Comparison of ENCODE assay signal across 8 cellular contexts in genomic region chr17:46259845-46260661, GRCh38. TPM values are rescaled to one million over a fixed set of nuclear protein-coding genes. Genes with fewer than 3 reads are reported as not detected.
DNase-seq lines count a peak whose midpoint lies in the region; ATAC-seq and TF ChIP-seq lines count a peak whose summit lies in the region.
"Not testable (repeated sequence)": the region's sequence is repeated elsewhere in the genome, so short reads cannot be mapped to it uniquely, and the experiment has no call there.

No MANE protein-coding gene starts in this region.

- not testable (repeated sequence) for H3K27ac ChIP-seq in DND-41 (ENCODE audit: low read length); HUES64 (ENCODE audit: low read depth, low read length); neuronal stem cell (replicated peaks; ENCODE audit: low read length); thyroid gland

- H3K27me3 Mint-ChIP-seq in activated naive CD4-positive, alpha-beta T cell treated with anti-CD3 and anti-CD28 coated beads, Interleukin-2, amount 10 ng/mL, durations not matched to agents 7 days and 5 days = peaks cover 56% of the 10 kb centered on the region
- not testable (repeated sequence) for H3K27me3 Mint-ChIP-seq in endothelial cell (ENCODE audit: unreplicated experiment)
- peaks cover 0 to 16% (median 15%) of the 10 kb centered on the region in 3 donors for H3K27me3 Mint-ChIP-seq in immature natural killer cell (ENCODE audit: low read depth in 3 of 3)

- H2AFZ ChIP-seq in DND-41 (ENCODE audit: low read depth, low read length) = not testable (repeated sequence)
- peak overlapping the region; percentile 91 for H2AFZ ChIP-seq in neuronal stem cell (ENCODE audit: low read length)

- not testable (repeated sequence) for H3K4ac ChIP-seq in neuronal stem cell (ENCODE audit: low read length)

- TF ChIP-seq CTCF in DND-41 (IDR thresholded peaks at IDR 0.05; ENCODE audit: borderline replicate concordance, extremely low read depth, low read length, poor library complexity, severe bottlenecking); endothelial cell (IDR thresholded peaks at IDR 0.05; ENCODE audit: unreplicated experiment): not testable (repeated sequence)
- TF ChIP-seq CTCF in thyroid gland (IDR thresholded peaks at IDR 0.05) = peak in 1 of 6 experiments; percentile 22

- H4K91ac ChIP-seq in neuronal stem cell (ENCODE audit: low read depth, low read length, poor library complexity) = not testable (repeated sequence)

- not testable (repeated sequence) for H2BK120ac ChIP-seq in neuronal stem cell (ENCODE audit: low read depth, low read length)

- H3K9me3 ChIP-seq in DND-41 (ENCODE audit: insufficient read depth, low read length, severe bottlenecking); HUES64 (ENCODE audit: insufficient read depth, low read depth, low read length); neuronal stem cell (replicated peaks in 1 of 2; ENCODE audit: control insufficient read depth in 2 of 2, insufficient read depth in 1 of 2, low read depth in 1 of 2, low read length in 2 of 2); thyroid gland: not testable (repeated sequence)

- H3K79me1 ChIP-seq in neuronal stem cell (ENCODE audit: low read depth, low read length) = not testable (repeated sequence)

- H3K36me3 Mint-ChIP-seq in activated naive CD4-positive, alpha-beta T cell treated with anti-CD3 and anti-CD28 coated beads, Interleukin-2, amount 10 ng/mL, durations not matched to agents 7 days and 5 days; endothelial cell (ENCODE audit: low read depth, unreplicated experiment); immature natural killer cell: not testable (repeated sequence)

- H3K9ac ChIP-seq in DND-41 (ENCODE audit: low read depth, low read length); HUES64 (ENCODE audit: low read depth, low read length): not testable (repeated sequence)
- peak overlapping the region; percentile 85 for H3K9ac ChIP-seq in neuronal stem cell (ENCODE audit: low read depth, low read length, poor library complexity)

- not testable (repeated sequence) for H3K27ac Mint-ChIP-seq in activated naive CD4-positive, alpha-beta T cell treated with anti-CD3 and anti-CD28 coated beads, Interleukin-2, amount 10 ng/mL, durations not matched to agents 7 days and 5 days; endothelial cell (ENCODE audit: unreplicated experiment)
- peak overlapping the region in 2 of 6 donors; percentile 13 to 87 for H3K27ac Mint-ChIP-seq in immature natural killer cell

- not testable (repeated sequence) for H2AK5ac ChIP-seq in neuronal stem cell (ENCODE audit: low read depth, low read length)

- peak overlapping the region; percentile 67 for H2BK15ac ChIP-seq in neuronal stem cell (ENCODE audit: low read length)

- not testable (repeated sequence) for H3K4me1 ChIP-seq in DND-41 (ENCODE audit: insufficient read depth, low read length); HUES64 (ENCODE audit: insufficient read depth, low read length); neuronal stem cell (ENCODE audit: control insufficient read depth in 2 of 2, insufficient read depth in 1 of 2, low read depth in 1 of 2, low read length in 2 of 2); thyroid gland

- H2BK5ac ChIP-seq in neuronal stem cell (ENCODE audit: low read length) = not testable (repeated sequence)

- H2BK12ac ChIP-seq in neuronal stem cell (ENCODE audit: low read length) = peak overlapping the region; percentile 94

- CTCF ChIA-PET in activated naive CD4-positive, alpha-beta T cell treated with anti-CD3 and anti-CD28 coated beads, Interleukin-2, amount 10 ng/mL, durations not matched to agents 7 days and 5 days (lab: Charles Lee) = not testable (repeated sequence)

- peak overlapping the region; percentile 82 for H3K14ac ChIP-seq in neuronal stem cell (ENCODE audit: low read length)

- H3K4me3 ChIP-seq in DND-41 (ENCODE audit: low read depth in 1 of 2, low read length in 2 of 2) = not testable (repeated sequence)
- H3K4me3 ChIP-seq in HUES64 (ENCODE audit: low read length) (peak overlapping the region; percentile 35; the same call in 1 of the 2 replicates), neuronal stem cell (ENCODE audit: low read length in 2 of 2) (peak overlapping the region; percentile 28 to 71), thyroid gland (replicated peaks in 1 of 3) (peak overlapping the region in 1 of 3 donors; percentile 14)

- H3K79me2 ChIP-seq in DND-41 (ENCODE audit: insufficient read depth, low read length) = not testable (repeated sequence)

- H3K4me2 ChIP-seq in DND-41 (ENCODE audit: insufficient read depth, low read length) (peak overlapping the region; percentile 44; the same call in 1 of the 2 replicates), neuronal stem cell (ENCODE audit: insufficient read depth, low read length, poor library complexity, severe bottlenecking) (peak overlapping the region; percentile 79)

- H3K18ac ChIP-seq in neuronal stem cell (ENCODE audit: low read length) = peak overlapping the region; percentile 93

- H3K4me3 Mint-ChIP-seq in activated naive CD4-positive, alpha-beta T cell treated with anti-CD3 and anti-CD28 coated beads, Interleukin-2, amount 10 ng/mL, durations not matched to agents 7 days and 5 days = peak overlapping the region; percentile 63
- peak overlapping the region; percentile 74 for H3K4me3 Mint-ChIP-seq in endothelial cell (ENCODE audit: unreplicated experiment)
- peak overlapping the region; percentile 74 to 90 (median 86) for H3K4me3 Mint-ChIP-seq in immature natural killer cell

- not testable (repeated sequence) for DNase-seq in DND-41; activated naive CD4-positive, alpha-beta T cell treated with anti-CD3 and anti-CD28 coated beads, Interleukin-2, amount 10 ng/mL, durations not matched to agents 7 days and 5 days; neuronal stem cell (ENCODE audit: low spot score)
- DNase-seq in RPMI8226 = peak; percentile 42
- DNase-seq in endothelial cell (ENCODE audit: low spot score) = peak; percentile 75
- peak; percentile 22 to 30 (median 26) for DNase-seq in immature natural killer cell
- DNase-seq in thyroid gland = peak; percentile 37 to 45

- not testable (repeated sequence) for H3K27me3 ChIP-seq in DND-41 (ENCODE audit: insufficient read depth, low read length, poor library complexity); thyroid gland
- H3K27me3 ChIP-seq in HUES64 (ENCODE audit: insufficient read depth, low read length) (peaks cover 26% of the 10 kb centered on the region), neuronal stem cell (ENCODE audit: control insufficient read depth in 3 of 3, insufficient read depth in 3 of 3, low read depth in 1 of 3, low read length in 3 of 3) (peaks cover 0 to 41% (median 23%) of the 10 kb centered on the region in 3 experiments)

- WGBS in HUES64 = 9% methylated on average over 30 of the region's 62 CpGs
- no CpG with 5 or more reads among the region's 62 CpGs for WGBS in neuronal stem cell (ENCODE audit: extremely low coverage in 2 of 2, insufficient read length in 2 of 2, insufficient replicate concordance in 1 of 2), 2 donors
- 0 to 3% methylated on average over 10 to 11 of the region's 62 CpGs for WGBS in thyroid gland, 2 donors

- H3K9me3 Mint-ChIP-seq in activated naive CD4-positive, alpha-beta T cell treated with anti-CD3 and anti-CD28 coated beads, Interleukin-2, amount 10 ng/mL, durations not matched to agents 7 days and 5 days; endothelial cell (ENCODE audit: unreplicated experiment); immature natural killer cell: not testable (repeated sequence)

- not testable (repeated sequence) for H3K36me3 ChIP-seq in DND-41 (ENCODE audit: insufficient read depth, low read length); HUES64 (ENCODE audit: insufficient read depth, low read length); neuronal stem cell (replicated peaks in 1 of 2; ENCODE audit: control insufficient read depth in 2 of 2, insufficient read depth in 2 of 2, low read length in 2 of 2); thyroid gland

- peaks cover 14% of the 10 kb centered on the region for H3K4me1 Mint-ChIP-seq in activated naive CD4-positive, alpha-beta T cell treated with anti-CD3 and anti-CD28 coated beads, Interleukin-2, amount 10 ng/mL, durations not matched to agents 7 days and 5 days
- H3K4me1 Mint-ChIP-seq in endothelial cell (ENCODE audit: unreplicated experiment) = not testable (repeated sequence)
- peaks cover 13 to 17% of the 10 kb centered on the region in 2 donors for H3K4me1 Mint-ChIP-seq in immature natural killer cell

- intact Hi-C loops in thyroid gland (cut with DNase I) = not testable (repeated sequence)

- H4K20me1 ChIP-seq in DND-41 (ENCODE audit: insufficient read depth, low read length) = not testable (repeated sequence)

- H4K8ac ChIP-seq in neuronal stem cell (ENCODE audit: low read depth, low read length) = not testable (repeated sequence)

- H3K23ac ChIP-seq in neuronal stem cell (ENCODE audit: low read depth, low read length, poor library complexity) = peak overlapping the region; percentile 31

- peak; percentile 60 for ATAC-seq in DND-41 (ENCODE audit: insufficient read depth, low read depth)

- not testable (repeated sequence) for TF ChIP-seq POLR2A in thyroid gland (IDR thresholded peaks at IDR 0.05)

RNA-seq across cellular contexts. Expression of gene LRRC37A, which starts 34.9 kb away (rescaled TPM):
- polyA plus RNA-seq in HUES64 (2013, experiment 1 of 2) = 0.75 TPM
- polyA plus RNA-seq in HUES64 (2013, experiment 2 of 2) = 1.0 TPM
- total RNA-seq in endothelial cell (ENCODE audit: unreplicated experiment) (4.5 TPM), thyroid gland (1 to 10 TPM; 1.2 to 2.7 (median 2.4) TPM)
- polyA plus RNA-seq in immature natural killer cell = under 1 TPM; 0.15 to 0.69 (median 0.28) TPM
- polyA plus RNA-seq in neuronal stem cell (2013, experiment 1 of 2) = 2.7 TPM
- 2.5 TPM for polyA plus RNA-seq in neuronal stem cell (2013, experiment 2 of 2)
